ENCODE assay signal across 24 cellular contexts in the genomic region with DNA sequence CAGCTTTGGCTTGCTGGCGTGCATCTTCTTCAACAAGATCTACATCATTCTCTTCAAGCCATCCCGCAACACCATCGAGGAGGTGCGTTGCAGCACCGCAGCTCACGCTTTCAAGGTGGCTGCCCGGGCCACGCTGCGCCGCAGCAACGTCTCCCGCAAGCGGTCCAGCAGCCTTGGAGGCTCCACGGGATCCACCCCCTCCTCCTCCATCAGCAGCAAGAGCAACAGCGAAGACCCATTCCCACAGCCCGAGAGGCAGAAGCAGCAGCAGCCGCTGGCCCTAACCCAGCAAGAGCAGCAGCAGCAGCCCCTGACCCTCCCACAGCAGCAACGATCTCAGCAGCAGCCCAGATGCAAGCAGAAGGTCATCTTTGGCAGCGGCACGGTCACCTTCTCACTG. TPM values are rescaled to one million over a fixed set of nuclear protein-coding genes. Genes with fewer than 3 reads are reported as not detected.
DNase-seq lines count a peak whose midpoint lies in the region; ATAC-seq and TF ChIP-seq lines count a peak whose summit lies in the region.
"Had no signal": no experiment of that assay in that cellular context is flagged by ENCODE, and none has a peak within 500 bp of the region (broad histone marks: within the 10 kb centered on the region; RNA-seq: fewer than 3 reads in every experiment).

No MANE protein-coding gene starts in this region.

- no peak overlapping the region for H3K4me3 ChIP-seq in left ventricle myocardium inferior
- H3K4me3 ChIP-seq in parathyroid adenoma (ENCODE audit: low read depth, low read length): no peak overlapping the region
- H3K4me3 ChIP-seq: A549; BLaER1 treated with 17β-estradiol and CSF1 and Interleukin-3, amounts not matched to agents 10 nM and 100 nM; GM12878; GM23338; HAP-1 had no signal

- H3K27me3 Mint-ChIP-seq in neural crest cell (ENCODE audit: low read depth) (peaks cover 24% of the 10 kb centered on the region), MCF 10A (ENCODE audit: insufficient read depth, unreplicated experiment) (peaks cover 19% of the 10 kb centered on the region)
- H3K27me3 Mint-ChIP-seq in activated T-helper 2 cell treated with anti-CD3 and anti-CD28 coated beads, Interferon-gamma antibody, Interleukin-2, Interleukin-4, amounts not matched to agents 10 μg/mL and 5 μg/mL and 100 μg/mL, durations not matched to agents 14 hours and 24 hours and 36 hours (ENCODE audit: low read depth): peaks cover 35% of the 10 kb centered on the region
- H3K27me3 Mint-ChIP-seq: CD4-positive, alpha-beta T cell had no signal

- H3K9me3 Mint-ChIP-seq in neural crest cell (no peaks in the 10 kb centered on the region), MCF 10A (ENCODE audit: unreplicated experiment) (no peaks in the 10 kb centered on the region)
- H3K9me3 Mint-ChIP-seq in activated T-helper 2 cell treated with anti-CD3 and anti-CD28 coated beads, Interferon-gamma antibody, Interleukin-2, Interleukin-4, amounts not matched to agents 10 μg/mL and 5 μg/mL and 100 μg/mL, durations not matched to agents 14 hours and 24 hours and 36 hours: no peaks in the 10 kb centered on the region
- H3K9me3 Mint-ChIP-seq: CD4-positive, alpha-beta T cell; CD8-positive, alpha-beta memory T cell; GM23338; HFFc6 had no signal

- H3K4me1 Mint-ChIP-seq in neural crest cell (no peaks in the 10 kb centered on the region), MCF 10A (ENCODE audit: insufficient read depth, unreplicated experiment) (no peaks in the 10 kb centered on the region)
- H3K4me1 Mint-ChIP-seq in activated T-helper 2 cell treated with anti-CD3 and anti-CD28 coated beads, Interferon-gamma antibody, Interleukin-2, Interleukin-4, amounts not matched to agents 10 μg/mL and 5 μg/mL and 100 μg/mL, durations not matched to agents 14 hours and 24 hours and 36 hours (ENCODE audit: low read depth): no peaks in the 10 kb centered on the region
- H3K4me1 Mint-ChIP-seq: CD8-positive, alpha-beta memory T cell; GM23338 had no signal

- intact Hi-C loops in Right ventricle myocardium inferior (cut with DNase I) (no loop called here), left ventricle myocardium inferior (cut with micrococcal nuclease) (no loop called here), MCF 10A (cut with micrococcal nuclease) (no loop called here)
- intact Hi-C loops in activated T-helper 2 cell treated with anti-CD3 and anti-CD28 coated beads, Interferon-gamma antibody, Interleukin-2, Interleukin-4, amounts not matched to agents 10 μg/mL and 5 μg/mL and 100 μg/mL, durations not matched to agents 14 hours and 24 hours and 36 hours (cut with micrococcal nuclease): no loop called here

- BruUV-seq in MCF 10A (replicated peaks; lab: Mats Ljungman, UMichigan): no TSS peak

- H3K4me2 ChIP-seq in parathyroid adenoma (ENCODE audit: low read length): no peak overlapping the region
- H3K4me2 ChIP-seq: A549; BLaER1 treated with 17β-estradiol and CSF1 and Interleukin-3, amounts not matched to agents 10 nM and 100 nM; GM23338 had no signal

- no peaks in the 10 kb centered on the region for H3K4me1 ChIP-seq in left ventricle myocardium inferior
- peaks cover 50% of the 10 kb centered on the region for H3K4me1 ChIP-seq in parathyroid adenoma
- H3K4me1 ChIP-seq: A549, BE2C, HAP-1 had no signal

- H3K79me2 ChIP-seq in parathyroid adenoma: no peaks in the 10 kb centered on the region

- DNase-seq in Right ventricle myocardium inferior (ENCODE audit: missing footprints) (peak; percentile 44), left ventricle myocardium inferior (no peak), neural crest cell (ENCODE audit: low read depth, low spot score) (no peak), MCF 10A (ENCODE audit: unreplicated experiment) (no peak), substantia nigra (lab: John Stamatoyannopoulos, UW) (no peak)
- no peak for DNase-seq in activated T-helper 2 cell treated with anti-CD3 and anti-CD28 coated beads, Interferon-gamma antibody, Interleukin-2, Interleukin-4, amounts not matched to agents 10 μg/mL and 5 μg/mL and 100 μg/mL, durations not matched to agents 14 hours and 24 hours and 36 hours (ENCODE audit: low spot score)
- DNase-seq: 8988T; ACHN; AML-193; BE2C; CD4-positive, alpha-beta T cell; CD8-positive, alpha-beta memory T cell; DMS 273 treated with DMSO at 0.1 percent for 48 hours; DMS79; EL; GDM1; HFFc6 had no signal

- H3K4me3 Mint-ChIP-seq in neural crest cell (no peak overlapping the region), MCF 10A (ENCODE audit: unreplicated experiment) (no peak overlapping the region)
- H3K4me3 Mint-ChIP-seq in activated T-helper 2 cell treated with anti-CD3 and anti-CD28 coated beads, Interferon-gamma antibody, Interleukin-2, Interleukin-4, amounts not matched to agents 10 μg/mL and 5 μg/mL and 100 μg/mL, durations not matched to agents 14 hours and 24 hours and 36 hours (ENCODE audit: low read depth): no peak overlapping the region
- H3K4me3 Mint-ChIP-seq: CD14-positive monocyte; CD4-positive, alpha-beta T cell; CD8-positive, alpha-beta memory T cell; GM23338; HFFc6 had no signal

- H3K27ac Mint-ChIP-seq in neural crest cell (ENCODE audit: unreplicated experiment): peak overlapping the region; percentile 5
- H3K27ac Mint-ChIP-seq in MCF 10A (ENCODE audit: low read depth, unreplicated experiment): no peak overlapping the region
- H3K27ac Mint-ChIP-seq in activated T-helper 2 cell treated with anti-CD3 and anti-CD28 coated beads, Interferon-gamma antibody, Interleukin-2, Interleukin-4, amounts not matched to agents 10 μg/mL and 5 μg/mL and 100 μg/mL, durations not matched to agents 14 hours and 24 hours and 36 hours: no peak overlapping the region
- H3K27ac Mint-ChIP-seq: CD4-positive, alpha-beta T cell; CD8-positive, alpha-beta memory T cell; GM23338; HFFc6 had no signal

- POLR2A ChIA-PET in MCF 10A (lab: Yijun Ruan, JAX): no interaction called here

- H3K27ac ChIP-seq in left ventricle myocardium inferior (replicated peaks) (no peak overlapping the region), parathyroid adenoma (peak overlapping the region; percentile 66), substantia nigra (ENCODE audit: low read depth, low read length, poor library complexity, severe bottlenecking) (no peak overlapping the region)
- H3K27ac ChIP-seq: A549; BLaER1 treated with 17β-estradiol and CSF1 and Interleukin-3, amounts not matched to agents 10 nM and 100 nM had no signal

- no peaks in the 10 kb centered on the region for H3K36me3 Mint-ChIP-seq in neural crest cell (ENCODE audit: low read depth)
- no peaks in the 10 kb centered on the region for H3K36me3 Mint-ChIP-seq in MCF 10A (ENCODE audit: insufficient read depth, unreplicated experiment)
- no peaks in the 10 kb centered on the region for H3K36me3 Mint-ChIP-seq in activated T-helper 2 cell treated with anti-CD3 and anti-CD28 coated beads, Interferon-gamma antibody, Interleukin-2, Interleukin-4, amounts not matched to agents 10 μg/mL and 5 μg/mL and 100 μg/mL, durations not matched to agents 14 hours and 24 hours and 36 hours (ENCODE audit: low read depth)
- H3K36me3 Mint-ChIP-seq: CD14-positive monocyte had no signal

- ATAC-seq in Right ventricle myocardium inferior: no peak
- ATAC-seq: A549, GM12878, GM23338 had no signal

- TF ChIP-seq CTCF in left ventricle myocardium inferior (IDR thresholded peaks at IDR 0.05; ENCODE audit: borderline replicate concordance): no peak
- TF ChIP-seq CTCF in neural crest cell (conservative IDR thresholded peaks at IDR 0.05): no peak
- TF ChIP-seq CTCF in parathyroid adenoma (IDR thresholded peaks at IDR 0.05): no peak
- TF ChIP-seq CTCF in MCF 10A (IDR thresholded peaks at IDR 0.05; ENCODE audit: unreplicated experiment): no peak

- H3K9me3 ChIP-seq in left ventricle myocardium inferior (replicated peaks) (no peaks in the 10 kb centered on the region), parathyroid adenoma (ENCODE audit: control insufficient read depth, low read length) (no peaks in the 10 kb centered on the region)
- H3K9me3 ChIP-seq: A549, BE2C, HAP-1 had no signal

- H3K9ac ChIP-seq in parathyroid adenoma: no peak overlapping the region
- H3K9ac ChIP-seq: BLaER1 treated with 17β-estradiol and CSF1 and Interleukin-3, amounts not matched to agents 10 nM and 100 nM had no signal

- CTCF ChIA-PET in MCF 10A (lab: Yijun Ruan, JAX): interaction anchor here (0.6 kb wide), 2 partner anchors 180 to 1318 kb away, joined by 3 read pairs; no protein-coding TSS in a partner anchor

- no peak overlapping the region for H2AFZ ChIP-seq in parathyroid adenoma
- H2AFZ ChIP-seq: GM23338 had no signal

- H3K36me3 ChIP-seq in left ventricle myocardium inferior: no peaks in the 10 kb centered on the region
- H3K36me3 ChIP-seq in parathyroid adenoma (ENCODE audit: control insufficient read depth, insufficient read depth, low read length): no peaks in the 10 kb centered on the region
- H3K36me3 ChIP-seq: BE2C; BLaER1 treated with 17β-estradiol and CSF1 and Interleukin-3, amounts not matched to agents 10 nM and 100 nM; HAP-1 had no signal

- H3K27me3 ChIP-seq in left ventricle myocardium inferior (ENCODE audit: low read depth) (peaks cover 12% of the 10 kb centered on the region), parathyroid adenoma (ENCODE audit: control insufficient read depth, insufficient read depth, low read length) (no peaks in the 10 kb centered on the region)
- H3K27me3 ChIP-seq: BE2C; BLaER1 treated with 17β-estradiol and CSF1 and Interleukin-3, amounts not matched to agents 10 nM and 100 nM had no signal

RNA-seq across cellular contexts. Expression of a gene that starts 40.6 kb away (rescaled TPM):
- total RNA-seq in Right ventricle myocardium inferior (2.5 TPM), left ventricle myocardium inferior (0.74 TPM), neural crest cell (not detected in 2 replicates), MCF 10A (2022) (133 and 145 TPM in 2 replicates)
- not detected in 2 replicates for total RNA-seq in activated T-helper 2 cell treated with anti-CD3 and anti-CD28 coated beads, Interferon-gamma antibody, Interleukin-2, Interleukin-4, amounts not matched to agents 10 μg/mL and 5 μg/mL and 100 μg/mL, durations not matched to agents 14 hours and 24 hours and 36 hours
- total RNA-seq: GM23338 had no signal

Comparison
In these comparisons a context has a peak if more than half of its experiments do, and no peak if none do; other contexts are left out.
1. RNA of a gene that starts 40.6 kb away (total RNA-seq): 133 to 145 TPM in MCF 10A; 2.5 TPM in Right ventricle myocardium inferior (single experiment), 0.74 TPM in left ventricle myocardium inferior (single experiment), not detected in neural crest cell and not detected in activated T-helper 2 cell treated with anti-CD3 and anti-CD28 coated beads, Interferon-gamma antibody, Interleukin-2, Interleukin-4, amounts not matched to agents 10 μg/mL and 5 μg/mL and 100 μg/mL, durations not matched to agents 14 hours and 24 hours and 36 hours; every median in the first group is over 10 times any median in the second.